In the genomic region with DNA sequence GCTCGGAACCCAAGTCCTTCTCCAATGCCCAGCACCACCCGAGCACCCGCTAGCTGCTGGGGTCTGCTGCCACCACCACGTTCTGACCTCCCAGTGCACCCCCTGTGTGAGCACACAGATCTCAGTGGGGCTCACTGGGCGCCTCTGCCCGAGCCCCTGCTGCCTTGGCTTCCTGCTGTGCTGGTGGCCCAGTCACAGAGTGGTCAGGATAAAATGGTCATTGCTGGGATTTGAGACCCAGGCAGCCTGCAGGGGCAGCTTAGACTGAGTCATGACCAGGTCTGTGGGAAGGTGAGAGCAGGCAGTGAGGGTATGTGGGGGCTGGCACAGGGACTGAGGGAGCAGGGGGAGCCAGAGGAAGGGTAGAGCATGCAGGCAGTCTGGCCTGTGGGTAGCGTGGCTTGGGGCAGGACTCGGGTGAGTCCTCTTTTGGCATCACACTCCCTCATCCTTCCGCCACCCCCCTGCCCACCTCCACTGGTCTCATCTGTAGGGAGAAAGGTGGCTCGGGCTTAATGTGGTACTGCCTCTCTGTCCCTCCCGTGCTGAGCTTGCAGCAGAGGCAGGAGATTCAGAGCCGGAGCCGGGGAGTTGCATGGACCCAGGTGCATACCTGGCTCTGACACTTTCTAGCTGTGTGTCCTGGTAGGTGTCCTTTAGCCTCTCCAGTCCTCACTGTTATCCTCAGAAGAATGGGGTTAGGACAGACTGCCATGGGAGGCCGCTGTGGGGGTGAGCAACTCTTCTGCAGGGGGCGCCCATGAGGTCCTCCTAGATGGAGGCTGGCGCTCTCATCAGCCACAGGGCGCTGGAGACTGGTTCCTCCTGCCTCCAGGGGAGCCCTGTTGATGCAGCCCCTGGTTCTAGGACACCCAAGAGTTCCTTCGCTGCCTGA, we compare ENCODE assay signal across 12 cellular contexts. TPM values are rescaled to one million over a fixed set of nuclear protein-coding genes. Genes with fewer than 3 reads are reported as not detected.
DNase-seq lines count a peak whose midpoint lies in the region; ATAC-seq and TF ChIP-seq lines count a peak whose summit lies in the region.
"Had no signal": no experiment of that assay in that cellular context is flagged by ENCODE, and none has a peak within 500 bp of the region (broad histone marks: within the 10 kb centered on the region; RNA-seq: fewer than 3 reads in every experiment).

No MANE protein-coding gene starts in this region.

- peaks cover 10 to 32% of the 10 kb centered on the region in 2 donors for H3K36me3 Mint-ChIP-seq in activated T-cell treated with anti-CD3 and anti-CD28 coated beads, Interleukin-2, amount 50 U/mL, for 72 hours (ENCODE audit: insufficient read depth in 2 of 2)

- no peaks in the 10 kb centered on the region for H3K9me2 ChIP-seq in Karpas-422 (replicated peaks; ENCODE audit: insufficient read depth, low read length)

- no peak overlapping the region for H4K8ac ChIP-seq in mesendoderm (ENCODE audit: low read depth, low read length)

- WGBS in mesendoderm (ENCODE audit: extremely low coverage, insufficient coverage, low lambda C conversion rate) = no CpG with 5 or more reads among the region's 18 CpGs

- H3K27ac ChIP-seq in DND-41 (ENCODE audit: low read length) (peak overlapping the region; percentile 20; the same call in 1 of the 2 replicates), Karpas-422 (ENCODE audit: low read length) (no peak overlapping the region), mesendoderm (ENCODE audit: low read depth, low read length) (no peak overlapping the region), ascending aorta (no peak overlapping the region)
- H3K27ac ChIP-seq: parathyroid adenoma, SJCRH30 had no signal

- no peak for ATAC-seq in DND-41 (ENCODE audit: insufficient read depth, low read depth)
- ATAC-seq in activated T-cell treated with anti-CD3 and anti-CD28 coated beads, Interleukin-2, amount 50 U/mL, for 72 hours (replicated peaks in 1 of 2) = no peak
- no peak for ATAC-seq in HG03159 (IDR thresholded peaks at IDR 0.05; ENCODE audit: unreplicated experiment)

- intact Hi-C loops in ascending aorta (cut with DNase I) = no loop called here

- no peak overlapping the region for H3K23ac ChIP-seq in mesendoderm (ENCODE audit: low read length)

- H3K79me2 ChIP-seq in DND-41 (ENCODE audit: insufficient read depth, low read length) = no peaks in the 10 kb centered on the region
- H3K79me2 ChIP-seq in Karpas-422 (ENCODE audit: low read length) = no peaks in the 10 kb centered on the region
- H3K79me2 ChIP-seq in mesendoderm (ENCODE audit: control insufficient read depth, insufficient read depth, low read length) = no peaks in the 10 kb centered on the region
- H3K79me2 ChIP-seq: parathyroid adenoma had no signal

- H3K4me3 ChIP-seq in DND-41 (ENCODE audit: low read depth in 1 of 2, low read length in 2 of 2) (no peak overlapping the region), Karpas-422 (ENCODE audit: low read length) (no peak overlapping the region), mesendoderm (ENCODE audit: low read length) (no peak overlapping the region), ascending aorta (no peak overlapping the region)
- H3K4me3 ChIP-seq: heart right ventricle, SJCRH30 had no signal

- H3K9me3 ChIP-seq in DND-41 (ENCODE audit: insufficient read depth, low read length, severe bottlenecking) (no peaks in the 10 kb centered on the region), Karpas-422 (ENCODE audit: low read length) (no peaks in the 10 kb centered on the region), ascending aorta (no peaks in the 10 kb centered on the region)
- H3K9me3 ChIP-seq: heart right ventricle, SJCRH30 had no signal

- H3K4me3 Mint-ChIP-seq in activated T-cell treated with anti-CD3 and anti-CD28 coated beads, Interleukin-2, amount 50 U/mL, for 72 hours = peak overlapping the region; percentile 69 to 76

- no peak overlapping the region for H2BK15ac ChIP-seq in mesendoderm (replicated peaks; ENCODE audit: low read depth)

- H3K4me2 ChIP-seq in DND-41 (ENCODE audit: insufficient read depth, low read length) (no peak overlapping the region), Karpas-422 (ENCODE audit: low read depth, low read length, poor library complexity, severe bottlenecking) (no peak overlapping the region), mesendoderm (ENCODE audit: low read length) (no peak overlapping the region)

- H3K79me1 ChIP-seq in mesendoderm (ENCODE audit: low read length) = no peaks in the 10 kb centered on the region

- H2AK5ac ChIP-seq in mesendoderm (ENCODE audit: low read length) = no peak overlapping the region

- peak overlapping the region; percentile 89 for H3K27ac Mint-ChIP-seq in activated T-cell treated with anti-CD3 and anti-CD28 coated beads, Interleukin-2, amount 50 U/mL, for 72 hours

- H4K20me1 ChIP-seq in DND-41 (ENCODE audit: insufficient read depth, low read length) (no peaks in the 10 kb centered on the region), Karpas-422 (ENCODE audit: insufficient read depth, low read depth, low read length) (no peaks in the 10 kb centered on the region)

- H3K9me3 Mint-ChIP-seq in activated T-cell treated with anti-CD3 and anti-CD28 coated beads, Interleukin-2, amount 50 U/mL, for 72 hours = no peaks in the 10 kb centered on the region

- H3K18ac ChIP-seq in mesendoderm (ENCODE audit: low read length) = no peak overlapping the region

- H2BK5ac ChIP-seq in mesendoderm (ENCODE audit: low read length) = no peak overlapping the region

- H3K4me1 ChIP-seq in DND-41 (ENCODE audit: insufficient read depth, low read length) (peaks cover 18% of the 10 kb centered on the region), Karpas-422 (ENCODE audit: low read length) (peaks cover 15% of the 10 kb centered on the region), mesendoderm (ENCODE audit: control insufficient read depth, low read depth, low read length) (no peaks in the 10 kb centered on the region), ascending aorta (no peaks in the 10 kb centered on the region)
- H3K4me1 ChIP-seq: parathyroid adenoma had no signal

- H3K36me3 ChIP-seq in DND-41 (ENCODE audit: insufficient read depth, low read length) (peaks cover 34% of the 10 kb centered on the region), Karpas-422 (ENCODE audit: insufficient read depth, low read length) (no peaks in the 10 kb centered on the region), mesendoderm (ENCODE audit: control insufficient read depth, insufficient read depth, low read length) (peaks cover 2% of the 10 kb centered on the region), ascending aorta (peaks cover 61 to 65% of the 10 kb centered on the region in 2 donors)
- H3K36me3 ChIP-seq: SJCRH30 had no signal

- no peak overlapping the region for H2BK120ac ChIP-seq in mesendoderm (ENCODE audit: low read depth, low read length)

- peak; percentile 38 for DNase-seq in DND-41
- peak; percentile 70 for DNase-seq in Karpas-422
- peak in 1 of 2 donors; percentile 44 for DNase-seq in activated T-cell treated with anti-CD3 and anti-CD28 coated beads, Interleukin-2, amount 50 U/mL, for 72 hours
- DNase-seq in mesendoderm = peak; percentile 34
- DNase-seq in ascending aorta (ENCODE audit: low spot score in 2 of 2) = no peak
- DNase-seq in NCI-H1417 treated with DMSO at 0.1 percent for 48 hours (lab: John Stamatoyannopoulos, UW) = no peak
- DNase-seq: anterior cingulate cortex, heart right ventricle, NCI-H446, SJCRH30 had no signal

- H2AFZ ChIP-seq in DND-41 (ENCODE audit: low read depth, low read length) (no peak overlapping the region), Karpas-422 (ENCODE audit: low read length) (no peak overlapping the region)
- H2AFZ ChIP-seq: parathyroid adenoma had no signal

- H3K27me3 ChIP-seq in DND-41 (ENCODE audit: insufficient read depth, low read length, poor library complexity) (no peaks in the 10 kb centered on the region), Karpas-422 (ENCODE audit: low read length) (no peaks in the 10 kb centered on the region), mesendoderm (ENCODE audit: insufficient read depth, low read length, poor library complexity) (no peaks in the 10 kb centered on the region), ascending aorta (no peaks in the 10 kb centered on the region)
- H3K27me3 ChIP-seq: heart right ventricle, SJCRH30 had no signal

- TF ChIP-seq CTCF in DND-41 (IDR thresholded peaks at IDR 0.05; ENCODE audit: borderline replicate concordance, extremely low read depth, low read length, poor library complexity, severe bottlenecking) (peak; percentile 33), ascending aorta (IDR thresholded peaks at IDR 0.05) (no peak)

- H3K4me1 Mint-ChIP-seq in activated T-cell treated with anti-CD3 and anti-CD28 coated beads, Interleukin-2, amount 50 U/mL, for 72 hours (ENCODE audit: low read depth) = peaks cover 84% of the 10 kb centered on the region

- H3K56ac ChIP-seq in mesendoderm (ENCODE audit: low read length) = no peak overlapping the region

- H3K9ac ChIP-seq in DND-41 (ENCODE audit: low read depth, low read length) = no peak overlapping the region
- H3K9ac ChIP-seq in Karpas-422 (ENCODE audit: low read length) = no peak overlapping the region
- no peak overlapping the region for H3K9ac ChIP-seq in mesendoderm (ENCODE audit: low read length)
- H3K9ac ChIP-seq: parathyroid adenoma had no signal

- no peak overlapping the region for H3K4ac ChIP-seq in mesendoderm (ENCODE audit: low read depth, low read length)

- no peak overlapping the region for H4K5ac ChIP-seq in mesendoderm (ENCODE audit: low read length)

- no peaks in the 10 kb centered on the region for H3K27me3 Mint-ChIP-seq in activated T-cell treated with anti-CD3 and anti-CD28 coated beads, Interleukin-2, amount 50 U/mL, for 72 hours (ENCODE audit: low read depth)

RNA-seq across cellular contexts. Expression of a gene that starts 32.1 kb away (rescaled TPM):
- 11.7 and 40.3 TPM in 2 replicates for total RNA-seq in Karpas-422 (2014; rRNA removed; shearing (Covaris generic); ENCODE audit: low replicate concordance)
- 10 to 100 TPM; 74.4 to 77.9 TPM for total RNA-seq in activated T-cell treated with anti-CD3 and anti-CD28 coated beads, Interleukin-2, amount 50 U/mL, for 72 hours
- 4.6 TPM for polyA plus RNA-seq in mesendoderm (2013, experiment 1 of 2)
- 4.3 TPM for polyA plus RNA-seq in mesendoderm (2013, experiment 2 of 2)
- total RNA-seq in ascending aorta = 34.0 TPM

RNA-seq across cellular contexts. Expression of a gene that starts 32.3 kb away (rescaled TPM):
- total RNA-seq in Karpas-422 (2014; rRNA removed; shearing (Covaris generic); ENCODE audit: low replicate concordance) = 59.7 and 66.9 TPM in 2 replicates
- 10 to 100 TPM; 44.6 to 51.7 TPM for total RNA-seq in activated T-cell treated with anti-CD3 and anti-CD28 coated beads, Interleukin-2, amount 50 U/mL, for 72 hours
- 49.3 TPM for polyA plus RNA-seq in mesendoderm (2013, experiment 1 of 2)
- 48.3 TPM for polyA plus RNA-seq in mesendoderm (2013, experiment 2 of 2)
- 19.2 TPM for total RNA-seq in ascending aorta

RNA-seq across cellular contexts. Expression of a gene that starts 43.4 kb away (rescaled TPM):
- 41.7 and 53.1 TPM in 2 replicates for total RNA-seq in Karpas-422 (2014; rRNA removed; shearing (Covaris generic); ENCODE audit: low replicate concordance)
- total RNA-seq in activated T-cell treated with anti-CD3 and anti-CD28 coated beads, Interleukin-2, amount 50 U/mL, for 72 hours = 10 to 100 TPM; 47.0 to 49.3 TPM
- polyA plus RNA-seq in mesendoderm (2013, experiment 1 of 2) = 41.6 TPM
- 40.4 TPM for polyA plus RNA-seq in mesendoderm (2013, experiment 2 of 2)
- 67.7 TPM for total RNA-seq in ascending aorta

Comparison
In these comparisons a context has a peak if more than half of its experiments do, and no peak if none do; other contexts are left out.
1. DNase-seq: peak in DND-41 (single experiment), Karpas-422 (single experiment) and mesendoderm (single experiment); none in ascending aorta (0 of 2) and NCI-H1417 treated with DMSO at 0.1 percent for 48 hours (single experiment).